ENCODE assay signal across 33 cellular contexts in genomic region chr4:4641661-4642180, GRCh38.
DNase-seq lines count a peak whose midpoint lies in the region; ATAC-seq and TF ChIP-seq lines count a peak whose summit lies in the region.
"Had no signal": no experiment of that assay in that cellular context is flagged by ENCODE, and none has a peak within 500 bp of the region (broad histone marks: within the 10 kb centered on the region; RNA-seq: fewer than 3 reads in every experiment).

No MANE protein-coding gene starts in this region.

- CTCF ChIA-PET in Caco-2 (lab: Charles Lee), result interaction anchor here (0.6 kb wide), 1 partner anchor 25 kb away, joined by 3 read pairs; no protein-coding TSS in a partner anchor

- H3K36me3 ChIP-seq in Caco-2 (ENCODE audit: control insufficient read depth, insufficient read depth, low read length) (no peaks in the 10 kb centered on the region), WERI-Rb-1 (0 out of 2 replicates have a peak, but pooled peaks cover 3% of the 10 kb centered on the region), iPS-15b (ENCODE audit: control insufficient read depth, insufficient read depth, low read length) (no peaks in the 10 kb centered on the region)
- H3K36me3 ChIP-seq: adrenal gland, esophagus muscularis mucosa, HAP-1, lower lobe of right lung, thoracic aorta, vagina had no signal

- H3K4me3 Mint-ChIP-seq in Caco-2 (ENCODE audit: unreplicated experiment) (peak overlapping the region; percentile 56), nephron progenitor cell (peak overlapping the region; percentile 43)
- no peak overlapping the region for H3K4me3 Mint-ChIP-seq in effector memory CD8-positive, alpha-beta T cell
- H3K4me3 Mint-ChIP-seq: activated B cell treated with CpG ODN at 0.5 μM for 24 hours; activated CD8-positive, alpha-beta memory T cell treated with anti-CD3 and anti-CD28 coated beads, Interleukin-2, amount 10 ng/mL, durations not matched to agents 7 days and 5 days; activated T-cell treated with anti-CD3 and anti-CD28 coated beads, Interleukin-2, amount 50 U/mL, for 72 hours; CD8-positive, alpha-beta T cell had no signal

- peak overlapping the region; percentile 20; the same call in 1 of the 2 replicates for H3K27ac ChIP-seq in WERI-Rb-1
- H3K27ac ChIP-seq: A549, adrenal gland, coronary artery, esophagus muscularis mucosa, lower lobe of right lung, thoracic aorta, vagina had no signal

- H3K27ac Mint-ChIP-seq in Caco-2 (ENCODE audit: unreplicated experiment) (peak overlapping the region; percentile 81), nephron progenitor cell (peak overlapping the region; percentile 84)
- H3K27ac Mint-ChIP-seq in effector memory CD8-positive, alpha-beta T cell, result no peak overlapping the region
- H3K27ac Mint-ChIP-seq: activated B cell treated with CpG ODN at 0.5 μM for 24 hours; activated CD8-positive, alpha-beta memory T cell treated with anti-CD3 and anti-CD28 coated beads, Interleukin-2, amount 10 ng/mL, durations not matched to agents 7 days and 5 days; activated T-cell treated with anti-CD3 and anti-CD28 coated beads, Interleukin-2, amount 50 U/mL, for 72 hours; CD8-positive, alpha-beta T cell had no signal

- no peaks in the 10 kb centered on the region for H3K9me3 ChIP-seq in Caco-2
- H3K9me3 ChIP-seq in WERI-Rb-1 (ENCODE audit: severe bottlenecking), result no peaks in the 10 kb centered on the region
- H3K9me3 ChIP-seq in iPS-15b (ENCODE audit: control insufficient read depth, insufficient read depth, low read length), result no peaks in the 10 kb centered on the region
- H3K9me3 ChIP-seq: A549, adrenal gland, HAP-1, lower lobe of right lung, thoracic aorta, vagina had no signal

- H3K27me3 ChIP-seq in Caco-2 (replicated peaks; ENCODE audit: control insufficient read depth, insufficient read depth, low read length), result no peaks in the 10 kb centered on the region
- H3K27me3 ChIP-seq in WERI-Rb-1 (ENCODE audit: insufficient read depth, low read depth, severe bottlenecking), result no peaks in the 10 kb centered on the region
- no peaks in the 10 kb centered on the region for H3K27me3 ChIP-seq in iPS-15b (ENCODE audit: control insufficient read depth, insufficient read depth, low read length)
- H3K27me3 ChIP-seq: adrenal gland, esophagus muscularis mucosa, vagina had no signal

- H3K9ac ChIP-seq in iPS-15b (ENCODE audit: low read depth, low read length), result no peak overlapping the region

- POLR2A ChIA-PET in Caco-2 (lab: Charles Lee), result no interaction called here

- H3K36me3 Mint-ChIP-seq in Caco-2 (ENCODE audit: insufficient read depth, unreplicated experiment) (peaks cover 6% of the 10 kb centered on the region), nephron progenitor cell (ENCODE audit: low read depth) (peaks cover 7% of the 10 kb centered on the region)
- no peaks in the 10 kb centered on the region for H3K36me3 Mint-ChIP-seq in effector memory CD8-positive, alpha-beta T cell (ENCODE audit: insufficient read depth)

- peak; percentile 54 to 73 for DNase-seq in Caco-2
- no peak for DNase-seq in WERI-Rb-1
- peak; percentile 20 for DNase-seq in nephron progenitor cell
- no peak for DNase-seq in effector memory CD8-positive, alpha-beta T cell
- no peak for DNase-seq in left colon
- DNase-seq: activated B cell treated with CpG ODN at 0.5 μM for 24 hours; activated CD8-positive, alpha-beta memory T cell treated with anti-CD3 and anti-CD28 coated beads, Interleukin-2, amount 10 ng/mL, durations not matched to agents 7 days and 5 days; activated naive CD4-positive, alpha-beta T cell treated with Interleukin-2 at 50 U/mL for 16 hours; activated T-cell treated with anti-CD3 and anti-CD28 coated beads, Interleukin-2, amount 50 U/mL, for 72 hours; adrenal gland; CD8-positive, alpha-beta T cell; DMS 273 treated with DMSO at 0.1 percent for 48 hours; EL; foreskin melanocyte; hypothalamus; KG1; lower lobe of right lung; MM.1S; NCI-H2081 treated with DMSO at 0.1 percent for 48 hours; NCI-H226; SIG-M5; stimulated activated naive CD4-positive, alpha-beta T cell treated with Interleukin-2 at 50 U/mL for 16 hours; SW 1271; T1000 had no signal

- 0 out of 2 replicates have a peak overlapping the region, but pooled peaks have one; percentile 5 for H3K4me3 ChIP-seq in Caco-2 (ENCODE audit: low read depth, low read length)
- H3K4me3 ChIP-seq in WERI-Rb-1 (ENCODE audit: low read depth, low read length), result no peak overlapping the region
- H3K4me3 ChIP-seq in iPS-15b (ENCODE audit: low read depth, low read length), result peak overlapping the region; percentile 33
- H3K4me3 ChIP-seq: A549, adrenal gland, coronary artery, esophagus muscularis mucosa, HAP-1, lower lobe of right lung, thoracic aorta, vagina had no signal

- TF ChIP-seq CTCF in Caco-2 (IDR thresholded peaks at IDR 0.05; ENCODE audit: insufficient read depth in 1 of 2, low read depth in 1 of 2, low read length in 1 of 2, severe bottlenecking in 1 of 2, unreplicated experiment in 1 of 2) (no peak), WERI-Rb-1 (IDR thresholded peaks at IDR 0.05; ENCODE audit: low read depth, low read length) (no peak), nephron progenitor cell (IDR thresholded peaks at IDR 0.05) (no peak)

- H3K4me1 Mint-ChIP-seq in Caco-2 (ENCODE audit: low read depth, unreplicated experiment) (peaks cover 18% of the 10 kb centered on the region), nephron progenitor cell (peaks cover 56% of the 10 kb centered on the region)
- no peaks in the 10 kb centered on the region for H3K4me1 Mint-ChIP-seq in effector memory CD8-positive, alpha-beta T cell (ENCODE audit: low read depth in 2 of 2)

- intact Hi-C loops in Caco-2 (cut with micrococcal nuclease; ENCODE audit: unreplicated experiment), result loop anchor here (1.0 kb wide), 1 partner anchor 25 kb away; no protein-coding TSS in a partner anchor
- intact Hi-C loops in left colon (cut with DNase I, micrococcal nuclease), result no loop called here

- H3K4me1 ChIP-seq in Caco-2, result peaks cover 58% of the 10 kb centered on the region
- peaks cover 18% of the 10 kb centered on the region for H3K4me1 ChIP-seq in iPS-15b (ENCODE audit: control insufficient read depth, insufficient read depth, low read length)
- H3K4me1 ChIP-seq: A549, adrenal gland, esophagus muscularis mucosa, lower lobe of right lung, vagina had no signal

- peaks cover 9% of the 10 kb centered on the region for H3K9me3 Mint-ChIP-seq in Caco-2 (ENCODE audit: unreplicated experiment)
- H3K9me3 Mint-ChIP-seq in nephron progenitor cell, result peaks cover under 1% of the 10 kb centered on the region
- no peaks in the 10 kb centered on the region for H3K9me3 Mint-ChIP-seq in effector memory CD8-positive, alpha-beta T cell
- H3K9me3 Mint-ChIP-seq: activated B cell treated with CpG ODN at 0.5 μM for 24 hours; CD8-positive, alpha-beta T cell had no signal

- H3K27me3 Mint-ChIP-seq in Caco-2 (ENCODE audit: insufficient read depth, unreplicated experiment) (no peaks in the 10 kb centered on the region), nephron progenitor cell (ENCODE audit: low read depth, poor library complexity) (peaks cover 11% of the 10 kb centered on the region)
- no peaks in the 10 kb centered on the region for H3K27me3 Mint-ChIP-seq in effector memory CD8-positive, alpha-beta T cell
- H3K27me3 Mint-ChIP-seq: activated B cell treated with CpG ODN at 0.5 μM for 24 hours; activated CD8-positive, alpha-beta memory T cell treated with anti-CD3 and anti-CD28 coated beads, Interleukin-2, amount 10 ng/mL, durations not matched to agents 7 days and 5 days had no signal

- no peak for ATAC-seq in effector memory CD8-positive, alpha-beta T cell (replicated peaks)
- ATAC-seq in left colon (no peak), HG03432 (IDR thresholded peaks at IDR 0.05; ENCODE audit: unreplicated experiment) (no peak), GM21447 (IDR thresholded peaks at IDR 0.05; ENCODE audit: unreplicated experiment) (no peak)
- ATAC-seq: A549; activated CD8-positive, alpha-beta memory T cell treated with anti-CD3 and anti-CD28 coated beads, Interleukin-2, amount 10 ng/mL, durations not matched to agents 7 days and 5 days; activated T-cell treated with anti-CD3 and anti-CD28 coated beads, Interleukin-2, amount 50 U/mL, for 72 hours; CD8-positive, alpha-beta T cell; lower lobe of right lung had no signal

- BruUV-seq in Caco-2 (replicated peaks; lab: Mats Ljungman, UMichigan), result no TSS peak

Comparison
In these comparisons a context has a peak if more than half of its experiments do, and no peak if none do; other contexts are left out.
1. DNase-seq: peak in Caco-2 (2 of 2) and nephron progenitor cell (single experiment); none in WERI-Rb-1 (single experiment), effector memory CD8-positive, alpha-beta T cell (0 of 3) and left colon (0 of 2).
2. H3K27ac Mint-ChIP-seq: peak in Caco-2 (single experiment) and nephron progenitor cell (single experiment); none in effector memory CD8-positive, alpha-beta T cell (0 of 2).
3. H3K4me3 Mint-ChIP-seq: peak in Caco-2 (single experiment) and nephron progenitor cell (single experiment); none in effector memory CD8-positive, alpha-beta T cell (0 of 2).